Comparison of ENCODE assay signal across 8 cellular contexts in genomic region chr21:38244885-38245869, GRCh38. TPM values are rescaled to one million over a fixed set of nuclear protein-coding genes. Genes with fewer than 3 reads are reported as not detected.
DNase-seq lines count a peak whose midpoint lies in the region; ATAC-seq, FAIRE-seq and TF ChIP-seq lines count a peak whose summit lies in the region.

No MANE protein-coding gene starts in this region.

- H3K4me2 ChIP-seq in fibroblast of lung (ENCODE audit: extremely low read depth, insufficient read depth, low read length) = no peak overlapping the region

- H3K9me3 ChIP-seq in fibroblast of lung (ENCODE audit: control insufficient read depth, insufficient read depth, low read depth, low read length) = no peaks in the 10 kb centered on the region

- ATAC-seq in GM19372 (IDR thresholded peaks at IDR 0.05; ENCODE audit: low read depth, unreplicated experiment) (peak; percentile 67), HG03378 (IDR thresholded peaks at IDR 0.05; ENCODE audit: unreplicated experiment) (peak; percentile 87), GM19328 (IDR thresholded peaks at IDR 0.05; ENCODE audit: unreplicated experiment) (no peak)

- H3K36me3 ChIP-seq in fibroblast of lung (ENCODE audit: control insufficient read depth, insufficient read depth, low read length) = no peaks in the 10 kb centered on the region

- H3K4me3 ChIP-seq in fibroblast of lung (replicated peaks in 1 of 4; ENCODE audit: control extremely low read depth in 1 of 4, insufficient read depth in 1 of 4, low read depth in 3 of 4, low read length in 4 of 4) = no peak overlapping the region

- H3K27me3 ChIP-seq in fibroblast of lung (ENCODE audit: control insufficient read depth, insufficient read depth, low read length) = no peaks in the 10 kb centered on the region

- H3K79me2 ChIP-seq in fibroblast of lung (ENCODE audit: control insufficient read depth, insufficient read depth, low read length) = no peaks in the 10 kb centered on the region

- FAIRE-seq in D721Med (lab: Jason Lieb, UNC) = no peak

- H3K9ac ChIP-seq in fibroblast of lung (ENCODE audit: insufficient read depth, low read length) = no peak overlapping the region

- peaks cover 2% of the 10 kb centered on the region for H3K4me1 ChIP-seq in fibroblast of lung (ENCODE audit: control insufficient read depth, extremely low read depth, insufficient read depth, low read length)

- peak; percentile 50 for DNase-seq in activated CD4-positive, alpha-beta T cell treated with anti-CD3 and anti-CD28 coated beads, Interleukin-2, amount 50 U/mL, for 1 hour
- peak; percentile 82 to 100 for DNase-seq in fibroblast of lung (ENCODE audit: low read depth in 2 of 2)
- DNase-seq in stimulated activated CD8-positive, alpha-beta memory T cell treated with anti-CD3 and anti-CD28 coated beads, Interleukin-4, amount 100 ng/mL, for 4 hours (ENCODE audit: low read depth in 2 of 2, low spot score in 1 of 2) = peak; percentile 9 to 32
- DNase-seq in SKM-1 (lab: John Stamatoyannopoulos, UW; ENCODE audit: unreplicated experiment) = no peak
- DNase-seq in D721Med (ENCODE audit: insufficient read length, low spot score) = no peak

- H4K20me1 ChIP-seq in fibroblast of lung (ENCODE audit: control insufficient read depth, extremely low read depth, insufficient read depth, low read length) = no peaks in the 10 kb centered on the region

- H2AFZ ChIP-seq in fibroblast of lung (ENCODE audit: low read length) = no peak overlapping the region

- peak overlapping the region; percentile 38 for H3K27ac ChIP-seq in fibroblast of lung (ENCODE audit: insufficient read depth, low read length)

- TF ChIP-seq CTCF in fibroblast of lung (conservative IDR thresholded peaks at IDR 0.05 in 1 of 2, IDR thresholded peaks at IDR 0.05 in 1 of 2; ENCODE audit: low read depth in 1 of 2, low read length in 2 of 2) (no peak), D721Med (IDR thresholded peaks at IDR 0.05; ENCODE audit: insufficient read depth, missing control alignments) (no peak)

RNA-seq across cellular contexts. Expression of gene KCNJ15, which starts 11.6 kb away (rescaled TPM):
- total RNA-seq in fibroblast of lung = 0.83 and 1.5 TPM in 2 replicates
- polyA plus RNA-seq in fibroblast of lung = 0.44 and 3.2 TPM in 2 replicates
- 0.20 and 1.5 TPM in 2 replicates for polyA plus RNA-seq in fibroblast of lung (2012)
- polyA minus RNA-seq in fibroblast of lung (ENCODE audit: low replicate concordance) = 18.1 TPM in 1 of 2 replicates, not detected in the other

Comparison
In these comparisons a context has a peak if more than half of its experiments do, and no peak if none do; other contexts are left out.
1. DNase-seq: peak in activated CD4-positive, alpha-beta T cell treated with anti-CD3 and anti-CD28 coated beads, Interleukin-2, amount 50 U/mL, for 1 hour (single experiment), fibroblast of lung (2 of 2) and stimulated activated CD8-positive, alpha-beta memory T cell treated with anti-CD3 and anti-CD28 coated beads, Interleukin-4, amount 100 ng/mL, for 4 hours (2 of 2); none in SKM-1 (single experiment) and D721Med (single experiment).